Comparison of ENCODE assay signal across 1 cellular context in the genomic region with DNA sequence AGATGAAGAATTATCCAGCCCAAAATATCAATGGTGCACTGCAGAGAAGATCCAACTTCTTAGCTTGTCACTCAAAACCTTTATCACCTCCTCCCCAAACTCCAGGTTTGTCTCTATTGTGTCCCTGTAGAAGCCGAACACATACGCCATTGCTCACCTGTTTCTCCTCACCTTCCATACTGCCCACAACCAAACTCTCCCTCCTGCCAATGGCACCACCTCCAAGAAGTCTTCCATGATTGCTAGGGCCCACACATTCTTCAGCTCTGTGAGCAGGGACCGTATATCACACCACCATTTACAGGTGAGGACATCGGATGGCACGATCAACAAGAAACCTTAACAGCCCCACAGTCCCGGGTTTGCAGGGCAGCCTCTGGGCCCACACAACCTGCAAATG.
TF ChIP-seq lines count a peak whose summit lies in the region.

No MANE protein-coding gene starts in this region.

TF ChIP-seq in GM12878, 131 proteins besides CTCF, POLR2A, EP300 and RAD21:
- TF ChIP-seq NFIC (IDR thresholded peaks at IDR 0.05; ENCODE audit: low read depth, low read length) (no peak), ZNF207 (IDR thresholded peaks at IDR 0.05; ENCODE audit: borderline replicate concordance) (no peak), MEF2A (IDR thresholded peaks at IDR 0.05; ENCODE audit: insufficient read depth, low read depth, low read length) (no peak), SMARCA5 (IDR thresholded peaks at IDR 0.05) (peak; percentile 84; the same call in 1 of the 2 replicates), FOXM1 (IDR thresholded peaks at IDR 0.05; ENCODE audit: low read depth, low read length) (no peak), IKZF1 (conservative IDR thresholded peaks at IDR 0.05) (no peak), ZBED1 (IDR thresholded peaks at IDR 0.05; ENCODE audit: borderline replicate concordance) (no peak), POLR2AphosphoS2 (IDR thresholded peaks at IDR 0.05; ENCODE audit: low read depth, low read length) (no peak), RB1 (IDR thresholded peaks at IDR 0.05; ENCODE audit: borderline replicate concordance) (0 out of 2 replicates have a peak, but pooled peaks have one; percentile 34), CREM (IDR thresholded peaks at IDR 0.05; ENCODE audit: low read depth) (no peak)
- TF ChIP-seq, protein P1, sequence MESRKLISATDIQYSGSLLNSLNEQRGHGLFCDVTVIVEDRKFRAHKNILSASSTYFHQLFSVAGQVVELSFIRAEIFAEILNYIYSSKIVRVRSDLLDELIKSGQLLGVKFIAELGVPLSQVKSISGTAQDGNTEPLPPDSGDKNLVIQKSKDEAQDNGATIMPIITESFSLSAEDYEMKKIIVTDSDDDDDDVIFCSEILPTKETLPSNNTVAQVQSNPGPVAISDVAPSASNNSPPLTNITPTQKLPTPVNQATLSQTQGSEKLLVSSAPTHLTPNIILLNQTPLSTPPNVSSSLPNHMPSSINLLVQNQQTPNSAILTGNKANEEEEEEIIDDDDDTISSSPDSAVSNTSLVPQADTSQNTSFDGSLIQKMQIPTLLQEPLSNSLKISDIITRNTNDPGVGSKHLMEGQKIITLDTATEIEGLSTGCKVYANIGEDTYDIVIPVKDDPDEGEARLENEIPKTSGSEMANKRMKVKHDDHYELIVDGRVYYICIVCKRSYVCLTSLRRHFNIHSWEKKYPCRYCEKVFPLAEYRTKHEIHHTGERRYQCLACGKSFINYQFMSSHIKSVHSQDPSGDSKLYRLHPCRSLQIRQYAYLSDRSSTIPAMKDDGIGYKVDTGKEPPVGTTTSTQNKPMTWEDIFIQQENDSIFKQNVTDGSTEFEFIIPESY (IDR thresholded peaks at IDR 0.05) = no peak
- TF ChIP-seq, protein P2, sequence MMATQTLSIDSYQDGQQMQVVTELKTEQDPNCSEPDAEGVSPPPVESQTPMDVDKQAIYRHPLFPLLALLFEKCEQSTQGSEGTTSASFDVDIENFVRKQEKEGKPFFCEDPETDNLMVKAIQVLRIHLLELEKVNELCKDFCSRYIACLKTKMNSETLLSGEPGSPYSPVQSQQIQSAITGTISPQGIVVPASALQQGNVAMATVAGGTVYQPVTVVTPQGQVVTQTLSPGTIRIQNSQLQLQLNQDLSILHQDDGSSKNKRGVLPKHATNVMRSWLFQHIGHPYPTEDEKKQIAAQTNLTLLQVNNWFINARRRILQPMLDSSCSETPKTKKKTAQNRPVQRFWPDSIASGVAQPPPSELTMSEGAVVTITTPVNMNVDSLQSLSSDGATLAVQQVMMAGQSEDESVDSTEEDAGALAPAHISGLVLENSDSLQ (IDR thresholded peaks at IDR 0.05) = peak; percentile 62; the same call in 1 of the 2 replicates
